Comparison of ENCODE assay signal across 14 cellular contexts in the genomic region with DNA sequence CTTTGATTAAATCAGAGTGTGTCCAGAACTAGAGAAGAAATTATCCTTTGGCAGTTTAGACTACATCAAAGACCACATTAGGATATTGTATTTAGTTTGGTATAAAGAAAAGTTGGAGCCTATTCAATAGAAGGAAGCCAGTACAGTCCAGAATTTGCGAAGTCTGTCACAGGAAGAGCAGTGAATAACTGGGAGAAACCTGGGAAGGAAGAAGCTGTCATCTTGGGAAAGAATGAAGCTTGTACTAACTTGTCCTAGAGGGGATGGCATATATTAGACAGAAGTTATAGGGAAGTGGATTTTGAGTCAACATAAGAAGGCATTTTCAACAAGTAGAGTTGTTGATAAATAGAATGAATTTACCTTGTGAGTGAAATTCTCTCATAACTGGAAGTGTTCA.
DNase-seq lines count a peak whose midpoint lies in the region; ATAC-seq, FAIRE-seq and TF ChIP-seq lines count a peak whose summit lies in the region.
"Had no signal": no experiment of that assay in that cellular context is flagged by ENCODE, and none has a peak within 500 bp of the region (broad histone marks: within the 10 kb centered on the region; RNA-seq: fewer than 3 reads in every experiment).

No MANE protein-coding gene starts in this region.

- dilution Hi-C loops in endothelial cell of umbilical vein (cut with MboI; ENCODE audit: extremely low pct_ligation_motif_present, low sequenced_read_pairs) = no loop called here

- no peaks in the 10 kb centered on the region for H3K9me1 ChIP-seq in endothelial cell of umbilical vein (replicated peaks; ENCODE audit: control insufficient read depth, extremely low read depth, insufficient read depth, low read length)

- H3K9me3 Mint-ChIP-seq in stimulated activated memory B cell treated with anti-CD40 and anti-IgM and Interleukin-4, amounts not matched to agents 10 μg/mL and 1 μg/mL and 100 μg/mL, for 72 hours = no peaks in the 10 kb centered on the region
- peaks cover 0 to 5% (median 0%) of the 10 kb centered on the region in 9 donors for H3K9me3 Mint-ChIP-seq in naive thymus-derived CD8-positive, alpha-beta T cell

- no peak overlapping the region for H3K9ac ChIP-seq in endothelial cell of umbilical vein (replicated peaks; ENCODE audit: extremely low read depth, insufficient read depth, low read length)

- FAIRE-seq in endothelial cell of umbilical vein (lab: Jason Lieb, UNC) = no peak
- FAIRE-seq: GM12878, GM18507, H54 had no signal

- CTCF ChIA-PET in endothelial cell of umbilical vein (lab: Charles Lee) = no interaction called here

- H3K4me1 ChIP-seq in ACC112 (ENCODE audit: control insufficient read depth, insufficient read depth, low read length, unreplicated experiment) = peaks cover 46% of the 10 kb centered on the region
- peaks cover 36% of the 10 kb centered on the region for H3K4me1 ChIP-seq in RWPE2 (ENCODE audit: insufficient read depth, poor library complexity, severe bottlenecking)
- peaks cover 26% of the 10 kb centered on the region for H3K4me1 ChIP-seq in endothelial cell of umbilical vein (ENCODE audit: control insufficient read depth, extremely low read depth, insufficient read depth, low read length)
- H3K4me1 ChIP-seq: BE2C had no signal

- no peak overlapping the region for H3K27ac Mint-ChIP-seq in stimulated activated memory B cell treated with anti-CD40 and anti-IgM and Interleukin-4, amounts not matched to agents 10 μg/mL and 1 μg/mL and 100 μg/mL, for 72 hours
- H3K27ac Mint-ChIP-seq in naive thymus-derived CD8-positive, alpha-beta T cell = no peak overlapping the region

- no peak for DNase-seq in RWPE2 (ENCODE audit: low spot score)
- peak; percentile 21 for DNase-seq in endothelial cell of umbilical vein (ENCODE audit: low read depth, low spot score)
- DNase-seq in naive thymus-derived CD8-positive, alpha-beta T cell = no peak
- no peak for DNase-seq in NCI-H2196 treated with DMSO at 0.1 percent for 48 hours (lab: John Stamatoyannopoulos, UW; ENCODE audit: unreplicated experiment)
- no peak for DNase-seq in activated gamma-delta T cell treated with Interleukin-2 at 50 U/mL for 16 hours
- DNase-seq: BE2C; CD4-positive, alpha-beta memory T cell; DMS79 had no signal

- H3K79me2 ChIP-seq in ACC112 (ENCODE audit: control insufficient read depth, insufficient read depth, low read length, unreplicated experiment) = no peaks in the 10 kb centered on the region
- H3K79me2 ChIP-seq in endothelial cell of umbilical vein (ENCODE audit: control insufficient read depth, insufficient read depth, low read length) = no peaks in the 10 kb centered on the region

- H3K36me3 ChIP-seq in ACC112 (ENCODE audit: insufficient read depth, low read length) (no peaks in the 10 kb centered on the region), RWPE2 (ENCODE audit: low read depth) (no peaks in the 10 kb centered on the region), endothelial cell of umbilical vein (ENCODE audit: control insufficient read depth in 2 of 2, extremely low read depth in 1 of 2, insufficient read depth in 2 of 2, low read length in 2 of 2) (no peaks in the 10 kb centered on the region)
- H3K36me3 ChIP-seq: BE2C had no signal

- H3K27me3 ChIP-seq in ACC112 (ENCODE audit: insufficient read depth, low read length) = no peaks in the 10 kb centered on the region
- H3K27me3 ChIP-seq in RWPE2 (ENCODE audit: insufficient read depth, poor library complexity, severe bottlenecking) = no peaks in the 10 kb centered on the region
- no peaks in the 10 kb centered on the region for H3K27me3 ChIP-seq in endothelial cell of umbilical vein (ENCODE audit: control insufficient read depth in 2 of 2, insufficient read depth in 2 of 2, low read length in 2 of 2)
- H3K27me3 ChIP-seq: BE2C had no signal

- H3K4me3 ChIP-seq in ACC112 (ENCODE audit: low read depth, low read length) (no peak overlapping the region), RWPE2 (ENCODE audit: severe bottlenecking) (no peak overlapping the region), endothelial cell of umbilical vein (replicated peaks in 1 of 3; ENCODE audit: insufficient read depth in 1 of 3, low read depth in 1 of 3, low read length in 3 of 3) (no peak overlapping the region)
- H3K4me3 ChIP-seq: GM12878 had no signal

- H3K4me3 Mint-ChIP-seq in stimulated activated memory B cell treated with anti-CD40 and anti-IgM and Interleukin-4, amounts not matched to agents 10 μg/mL and 1 μg/mL and 100 μg/mL, for 72 hours = no peak overlapping the region
- H3K4me3 Mint-ChIP-seq in naive thymus-derived CD8-positive, alpha-beta T cell = no peak overlapping the region
- H3K4me3 Mint-ChIP-seq: CD4-positive, alpha-beta memory T cell had no signal

- H3K27ac ChIP-seq in ACC112 (ENCODE audit: low read depth, low read length) = no peak overlapping the region
- peak overlapping the region; percentile 16 for H3K27ac ChIP-seq in RWPE2 (ENCODE audit: poor library complexity, severe bottlenecking)
- H3K27ac ChIP-seq in endothelial cell of umbilical vein (ENCODE audit: insufficient read depth, low read depth, low read length) = no peak overlapping the region
- H3K27ac ChIP-seq: C4-2B had no signal

- POLR2A ChIA-PET in endothelial cell of umbilical vein (lab: Charles Lee) = no interaction called here
- POLR2A ChIA-PET in naive thymus-derived CD8-positive, alpha-beta T cell (lab: Charles Lee) = no interaction called here

- BruUV-seq in endothelial cell of umbilical vein (replicated peaks; lab: Mats Ljungman, UMichigan) = no TSS peak

- no peaks in the 10 kb centered on the region for H3K27me3 Mint-ChIP-seq in stimulated activated memory B cell treated with anti-CD40 and anti-IgM and Interleukin-4, amounts not matched to agents 10 μg/mL and 1 μg/mL and 100 μg/mL, for 72 hours
- peaks cover 2 to 27% (median 7%) of the 10 kb centered on the region in 5 donors for H3K27me3 Mint-ChIP-seq in naive thymus-derived CD8-positive, alpha-beta T cell

- TF ChIP-seq CTCF in RWPE2 (IDR thresholded peaks at IDR 0.05; ENCODE audit: poor library complexity, severe bottlenecking) = no peak
- no peak for TF ChIP-seq CTCF in endothelial cell of umbilical vein (IDR thresholded peaks at IDR 0.05; ENCODE audit: extremely low read depth in 1 of 2, insufficient read depth in 1 of 2, low read depth in 1 of 2, low read length in 2 of 2)

- peak; percentile 37; the same call in 1 of the 3 replicates for ATAC-seq in RWPE2 (ENCODE audit: low read depth)
- peak; percentile 22 for ATAC-seq in stimulated activated memory B cell treated with anti-CD40 and anti-IgM and Interleukin-4, amounts not matched to agents 10 μg/mL and 1 μg/mL and 100 μg/mL, for 72 hours
- no peak for ATAC-seq in naive thymus-derived CD8-positive, alpha-beta T cell
- ATAC-seq: GM12878 had no signal

- intact Hi-C loops in endothelial cell of umbilical vein (cut with micrococcal nuclease) = no loop called here

- H2AFZ ChIP-seq in ACC112 (ENCODE audit: low read length, unreplicated experiment) = peak overlapping the region; percentile 4
- H2AFZ ChIP-seq in endothelial cell of umbilical vein (ENCODE audit: low read depth, low read length) = no peak overlapping the region

- TF ChIP-seq POLR2A in endothelial cell of umbilical vein (IDR thresholded peaks at IDR 0.05; ENCODE audit: low read depth, low read length) = no peak

- no peak overlapping the region for H3K4me2 ChIP-seq in endothelial cell of umbilical vein (ENCODE audit: insufficient read depth, low read length)

- H4K20me1 ChIP-seq in endothelial cell of umbilical vein (replicated peaks; ENCODE audit: control insufficient read depth, extremely low read depth, insufficient read depth, low read length) = no peaks in the 10 kb centered on the region

- H3K9me3 ChIP-seq in RWPE2 (ENCODE audit: severe bottlenecking) (no peaks in the 10 kb centered on the region), endothelial cell of umbilical vein (replicated peaks; ENCODE audit: control insufficient read depth, insufficient read depth, low read length) (no peaks in the 10 kb centered on the region)
- H3K9me3 ChIP-seq: BE2C had no signal

- H3K36me3 Mint-ChIP-seq in stimulated activated memory B cell treated with anti-CD40 and anti-IgM and Interleukin-4, amounts not matched to agents 10 μg/mL and 1 μg/mL and 100 μg/mL, for 72 hours = no peaks in the 10 kb centered on the region
- H3K36me3 Mint-ChIP-seq in naive thymus-derived CD8-positive, alpha-beta T cell = no peaks in the 10 kb centered on the region
- H3K36me3 Mint-ChIP-seq: CD4-positive, alpha-beta memory T cell had no signal

- no peaks in the 10 kb centered on the region for H3K4me1 Mint-ChIP-seq in stimulated activated memory B cell treated with anti-CD40 and anti-IgM and Interleukin-4, amounts not matched to agents 10 μg/mL and 1 μg/mL and 100 μg/mL, for 72 hours
- no peaks in the 10 kb centered on the region for H3K4me1 Mint-ChIP-seq in naive thymus-derived CD8-positive, alpha-beta T cell
- H3K4me1 Mint-ChIP-seq: CD4-positive, alpha-beta memory T cell had no signal

TF ChIP-seq in endothelial cell of umbilical vein, 7 proteins besides CTCF, POLR2A, EP300 and RAD21:
- TF ChIP-seq FOS (IDR thresholded peaks at IDR 0.05; ENCODE audit: borderline replicate concordance, insufficient read depth, low read length) (no peak), MYC (IDR thresholded peaks at IDR 0.05; ENCODE audit: low read depth, low read length) (no peak), POLR2AphosphoS5 (IDR thresholded peaks at IDR 0.05; ENCODE audit: insufficient read depth, low read depth, low read length) (no peak), EZH2 (IDR thresholded peaks at IDR 0.05; ENCODE audit: borderline replicate concordance, low read depth, low read length, severe bottlenecking) (no peak), JUN (IDR thresholded peaks at IDR 0.05; ENCODE audit: borderline replicate concordance, insufficient read depth, insufficient read length, low read depth) (no peak), GATA2 (IDR thresholded peaks at IDR 0.05; ENCODE audit: insufficient read depth, insufficient read length, low read depth, low read length) (no peak)
- TF ChIP-seq, protein P1, sequence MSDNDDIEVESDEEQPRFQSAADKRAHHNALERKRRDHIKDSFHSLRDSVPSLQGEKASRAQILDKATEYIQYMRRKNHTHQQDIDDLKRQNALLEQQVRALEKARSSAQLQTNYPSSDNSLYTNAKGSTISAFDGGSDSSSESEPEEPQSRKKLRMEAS (IDR thresholded peaks at IDR 0.05; ENCODE audit: insufficient read depth, insufficient read length) = no peak
TF ChIP-seq in endothelial cell of umbilical vein: peak in this region for 0.

Comparison
In these comparisons a context has a peak if more than half of its experiments do, and no peak if none do; other contexts are left out.
1. ATAC-seq: peak in RWPE2 (single experiment) and stimulated activated memory B cell treated with anti-CD40 and anti-IgM and Interleukin-4, amounts not matched to agents 10 μg/mL and 1 μg/mL and 100 μg/mL, for 72 hours (single experiment); none in naive thymus-derived CD8-positive, alpha-beta T cell (0 of 2).